In genomic region chr15:72276326-72276700, GRCh38 we compare ENCODE assay signal across 25 cellular contexts. TPM values are rescaled to one million over a fixed set of nuclear protein-coding genes. Genes with fewer than 3 reads are reported as not detected.
DNase-seq lines count a peak whose midpoint lies in the region; ATAC-seq and TF ChIP-seq lines count a peak whose summit lies in the region.
"Had no signal": no experiment of that assay in that cellular context is flagged by ENCODE, and none has a peak within 500 bp of the region (broad histone marks: within the 10 kb centered on the region; RNA-seq: fewer than 3 reads in every experiment).

No MANE protein-coding gene starts in this region.

- no peaks in the 10 kb centered on the region for H3K9me3 Mint-ChIP-seq in neural crest cell
- H3K9me3 Mint-ChIP-seq: CD8-positive, alpha-beta T cell had no signal

- no peak for ATAC-seq in GM19035 (IDR thresholded peaks at IDR 0.05; ENCODE audit: unreplicated experiment)
- ATAC-seq: CD8-positive, alpha-beta T cell; HepG2; Panc1; SK-N-SH treated with all-trans-retinoic acid at 6 μM for 48 hours had no signal

- H3K4me1 Mint-ChIP-seq in neural crest cell, result peaks cover 15% of the 10 kb centered on the region

- H3K4me3 Mint-ChIP-seq in neural crest cell, result peak overlapping the region; percentile 7
- H3K4me3 Mint-ChIP-seq: CD8-positive, alpha-beta T cell had no signal

- H3K27ac Mint-ChIP-seq in neural crest cell (ENCODE audit: unreplicated experiment), result no peak overlapping the region
- H3K27ac Mint-ChIP-seq: CD8-positive, alpha-beta T cell had no signal

- TF ChIP-seq CTCF in choroid plexus epithelial cell (conservative IDR thresholded peaks at IDR 0.05; ENCODE audit: low read depth, low read length) (no peak), neural crest cell (conservative IDR thresholded peaks at IDR 0.05) (no peak)

- DNase-seq in EH (ENCODE audit: low read depth), result peak; percentile 47
- peak; percentile 2 for DNase-seq in M059J (ENCODE audit: low read depth)
- peak; percentile 5 for DNase-seq in choroid plexus epithelial cell (ENCODE audit: low read depth)
- no peak for DNase-seq in neural crest cell (ENCODE audit: low read depth, low spot score)
- no peak for DNase-seq in DMS114 treated with DMSO at 0.1 percent for 48 hours (lab: John Stamatoyannopoulos, UW; ENCODE audit: unreplicated experiment)
- no peak for DNase-seq in DMS53 (lab: John Stamatoyannopoulos, UW)
- DNase-seq: 8988T; AML-193; C1 segment of cervical spinal cord; CD8-positive, alpha-beta T cell; DMS153; GF-D8; H7; KG1; NCI-H1105; NCI-H146; NCI-H2029 treated with DMSO at 0.1 percent for 48 hours; NCI-H226; NCI-H510A treated with DMSO at 0.1 percent for 48 hours; NCI-H748 treated with DMSO at 0.1 percent for 48 hours; SIG-M5 had no signal

- H3K4me3 ChIP-seq in choroid plexus epithelial cell (ENCODE audit: low read depth, low read length), result no peak overlapping the region

- peaks cover 13% of the 10 kb centered on the region for H3K27me3 Mint-ChIP-seq in neural crest cell (ENCODE audit: low read depth)

- no peaks in the 10 kb centered on the region for H3K36me3 Mint-ChIP-seq in neural crest cell (ENCODE audit: low read depth)
- H3K36me3 Mint-ChIP-seq: CD8-positive, alpha-beta T cell had no signal

RNA-seq across cellular contexts. Expression of gene PARP6, which starts 4.0 kb away (rescaled TPM):
- total RNA-seq in M059J (2014; rRNA removed; shearing (Covaris generic)), result 34.6 and 38.7 TPM in 2 replicates
- 83.2 and 88.9 TPM in 2 replicates for total RNA-seq in neural crest cell

RNA-seq across cellular contexts. Expression of gene CELF6, which starts 43.6 kb away (rescaled TPM):
- not detected in 2 replicates for total RNA-seq in M059J (2014; rRNA removed; shearing (Covaris generic))
- total RNA-seq in neural crest cell, result 1.1 and 1.3 TPM in 2 replicates

RNA-seq across cellular contexts. Expression of gene PKM, which starts 45.3 kb away (rescaled TPM):
- 2,564 and 2,981 TPM in 2 replicates for total RNA-seq in M059J (2014; rRNA removed; shearing (Covaris generic))
- 905 and 917 TPM in 2 replicates for total RNA-seq in neural crest cell

Comparison
In these comparisons a context has a peak if more than half of its experiments do, and no peak if none do; other contexts are left out.
1. DNase-seq: peak in EH (single experiment), M059J (single experiment) and choroid plexus epithelial cell (single experiment); none in neural crest cell (single experiment), DMS114 treated with DMSO at 0.1 percent for 48 hours (single experiment) and DMS53 (single experiment).